9 cellular contexts compared by ENCODE assay signal in the genomic region with DNA sequence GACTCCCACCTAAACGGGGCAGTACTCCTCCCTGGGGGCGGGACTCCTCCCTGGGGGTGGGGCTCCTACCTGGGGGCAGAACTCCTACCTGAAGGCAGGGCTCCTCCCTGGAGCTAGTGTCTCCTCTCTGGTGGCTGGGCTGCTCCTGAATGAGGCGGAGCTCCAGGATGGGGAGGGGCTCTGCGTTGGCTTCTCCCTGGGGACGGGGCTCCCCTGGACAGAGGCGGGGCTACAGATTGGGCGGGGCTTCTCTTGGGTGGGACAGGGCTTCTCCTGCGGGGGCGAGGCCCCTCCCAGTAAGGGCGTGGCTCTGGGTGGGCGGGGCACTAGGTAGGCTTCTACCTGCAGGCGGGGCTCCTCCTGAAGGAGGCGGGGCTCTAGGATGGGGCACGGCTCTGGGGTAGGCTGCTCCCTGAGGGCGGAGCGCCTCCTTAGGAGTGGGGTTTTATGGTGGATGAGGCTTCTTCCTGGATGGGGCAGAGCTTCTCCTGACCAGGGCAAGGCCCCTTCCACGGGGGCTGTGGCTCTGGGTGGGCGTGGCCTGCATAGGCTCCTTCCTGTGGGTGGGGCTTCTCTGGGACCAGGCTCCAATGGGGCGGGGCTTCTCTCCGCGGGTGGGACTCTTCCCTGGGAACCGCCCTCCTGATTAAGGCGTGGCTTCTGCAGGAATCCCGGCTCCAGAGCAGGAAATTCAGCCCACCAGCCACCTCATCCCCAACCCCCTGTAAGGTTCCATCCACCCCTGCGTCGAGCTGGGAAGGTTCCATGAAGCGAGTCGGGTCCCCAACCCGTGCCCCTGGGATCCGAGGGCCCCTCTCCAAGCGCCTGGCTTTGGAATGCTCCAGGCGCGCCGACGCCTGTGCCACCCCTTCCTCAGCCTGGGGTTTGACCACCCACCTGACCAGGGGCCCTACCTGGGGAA. TPM values are rescaled to one million over a fixed set of nuclear protein-coding genes. Genes with fewer than 3 reads are reported as not detected.
A peak's percentile ranks its signal among the peaks of the same experiment; 100 is the strongest.
DNase-seq lines count a peak whose midpoint lies in the region; ATAC-seq lines count a peak whose summit lies in the region.
"Had no signal": no experiment of that assay in that cellular context is flagged by ENCODE, and none has a peak within 500 bp of the region (broad histone marks: within the 10 kb centered on the region; RNA-seq: fewer than 3 reads in every experiment).

No MANE protein-coding gene starts in this region.

- no peak overlapping the region for H3K4me2 ChIP-seq in GM23248 (ENCODE audit: unreplicated experiment)

- no peaks in the 10 kb centered on the region for H3K9me3 ChIP-seq in GM23248 (ENCODE audit: low read depth)

- H3K4me3 ChIP-seq in GM23248: no peak overlapping the region

- no peaks in the 10 kb centered on the region for H3K9me3 Mint-ChIP-seq in activated naive CD4-positive, alpha-beta T cell treated with anti-CD3 and anti-CD28 coated beads for 36 hours

- no peaks in the 10 kb centered on the region for H3K9me2 ChIP-seq in GM23248 (ENCODE audit: insufficient read depth)

- in situ Hi-C loops in GM23248 (cut with MboI): no loop called here

- H3K4me1 ChIP-seq in GM23248 (ENCODE audit: insufficient read depth): no peaks in the 10 kb centered on the region

- H3K27me3 Mint-ChIP-seq in activated naive CD4-positive, alpha-beta T cell treated with anti-CD3 and anti-CD28 coated beads for 36 hours (ENCODE audit: low read depth): peaks cover 31% of the 10 kb centered on the region

- H3K79me2 ChIP-seq in GM23248 (ENCODE audit: insufficient read depth): no peaks in the 10 kb centered on the region

- ATAC-seq in GM21723 (IDR thresholded peaks at IDR 0.05; ENCODE audit: unreplicated experiment) (no peak), HG03520 (IDR thresholded peaks at IDR 0.05; ENCODE audit: unreplicated experiment) (no peak)

- H3K27ac Mint-ChIP-seq in activated naive CD4-positive, alpha-beta T cell treated with anti-CD3 and anti-CD28 coated beads for 36 hours: no peak overlapping the region

- 12 to 13% methylated on average over 25 to 35 of the region's 35 CpGs for WGBS in GM23248 (ENCODE audit: low coverage in 1 of 2, low lambda C conversion rate in 2 of 2, missing lambda C conversion rate in 2 of 2), 2 experiments

- no peak overlapping the region for H2AFZ ChIP-seq in GM23248

- H3K9ac ChIP-seq in GM23248: no peak overlapping the region

- no peaks in the 10 kb centered on the region for H4K20me1 ChIP-seq in GM23248 (ENCODE audit: insufficient read depth)

- peak; percentile 36 for DNase-seq in GM23248
- peak; percentile 90 for DNase-seq in RPMI8226
- DNase-seq in activated naive CD4-positive, alpha-beta T cell treated with anti-CD3 and anti-CD28 coated beads for 36 hours: peak; percentile 72
- DNase-seq in iPS-NIHi11 (ENCODE audit: low spot score): peak; percentile 82
- DNase-seq in stimulated activated CD4-positive, alpha-beta T cell treated with anti-CD3 and anti-CD28 coated beads, Interleukin-1b, Interleukin-23, amount 100 ng/mL, for 48 hours: peak; percentile 90
- no peak for DNase-seq in NCI-H2196 treated with DMSO at 0.1 percent for 48 hours (lab: John Stamatoyannopoulos, UW; ENCODE audit: unreplicated experiment)

- H3K36me3 Mint-ChIP-seq in activated naive CD4-positive, alpha-beta T cell treated with anti-CD3 and anti-CD28 coated beads for 36 hours (ENCODE audit: low read depth): no peaks in the 10 kb centered on the region

- intact Hi-C loops in activated naive CD4-positive, alpha-beta T cell treated with anti-CD3 and anti-CD28 coated beads for 36 hours (cut with micrococcal nuclease): no loop called here

- H3K36me3 ChIP-seq in GM23248 (ENCODE audit: low read depth): no peaks in the 10 kb centered on the region

- H3K4me3 Mint-ChIP-seq in activated naive CD4-positive, alpha-beta T cell treated with anti-CD3 and anti-CD28 coated beads for 36 hours: peak overlapping the region; percentile 48

- peaks cover 60% of the 10 kb centered on the region for H3K27me3 ChIP-seq in GM23248 (replicated peaks; ENCODE audit: insufficient read depth)

- H3K27ac ChIP-seq in GM23248: no peak overlapping the region

- CTCF ChIA-PET in activated naive CD4-positive, alpha-beta T cell treated with anti-CD3 and anti-CD28 coated beads for 36 hours (lab: Charles Lee): interaction anchor here (1.6 kb wide), 1 partner anchor 55 kb away, joined by 4 read pairs; no protein-coding TSS in a partner anchor

- no peaks in the 10 kb centered on the region for H3F3A ChIP-seq in GM23248 (ENCODE audit: insufficient read depth)

- peaks cover 8% of the 10 kb centered on the region for H3K4me1 Mint-ChIP-seq in activated naive CD4-positive, alpha-beta T cell treated with anti-CD3 and anti-CD28 coated beads for 36 hours (ENCODE audit: low read depth)

RNA-seq across cellular contexts. Expression of a gene that starts 22.7 kb away (rescaled TPM):
- total RNA-seq in GM23248 (2014; rRNA removed; shearing (Covaris generic)): 259 and 292 TPM in 2 replicates
- 656 and 698 TPM in 2 replicates for polyA plus RNA-seq in GM23248 (2016; fragmentation: Nextera tagmentation; extraction: Ambion mirVana)
- total RNA-seq in activated naive CD4-positive, alpha-beta T cell treated with anti-CD3 and anti-CD28 coated beads for 36 hours: 100 to 1,000 TPM; 346 to 358 TPM

RNA-seq across cellular contexts. Expression of a gene that starts 43.3 kb away (rescaled TPM):
- 11.6 and 15.6 TPM in 2 replicates for total RNA-seq in GM23248 (2014; rRNA removed; shearing (Covaris generic))
- polyA plus RNA-seq in GM23248 (2016; fragmentation: Nextera tagmentation; extraction: Ambion mirVana): 19.9 and 23.4 TPM in 2 replicates
- 10 to 100 TPM; 14.5 to 16.2 TPM for total RNA-seq in activated naive CD4-positive, alpha-beta T cell treated with anti-CD3 and anti-CD28 coated beads for 36 hours

RNA-seq across cellular contexts. Expression of a gene that starts 49.3 kb away (rescaled TPM):
- total RNA-seq in GM23248 (2014; rRNA removed; shearing (Covaris generic)): 57.5 and 84.4 TPM in 2 replicates
- 94.4 and 95.1 TPM in 2 replicates for polyA plus RNA-seq in GM23248 (2016; fragmentation: Nextera tagmentation; extraction: Ambion mirVana)
- total RNA-seq in activated naive CD4-positive, alpha-beta T cell treated with anti-CD3 and anti-CD28 coated beads for 36 hours: 10 to 100 TPM; 45.5 TPM

RNA-seq across cellular contexts. Expression of a gene that starts 53.0 kb away (rescaled TPM):
- not detected in 2 replicates for total RNA-seq in GM23248 (2014; rRNA removed; shearing (Covaris generic))
- not detected in 2 replicates for polyA plus RNA-seq in GM23248 (2016; fragmentation: Nextera tagmentation; extraction: Ambion mirVana)
- not detected for total RNA-seq in activated naive CD4-positive, alpha-beta T cell treated with anti-CD3 and anti-CD28 coated beads for 36 hours
- total RNA-seq: T-helper 1 cell treated with Interleukin-12 subunit alpha and Interleukin-12 subunit beta and Interleukin-4 antibody, amounts not matched to agents 30 ng/mL and 1 ng/mL, for 36 hours had no signal
